10 cellular contexts compared by ENCODE assay signal in the genomic region with DNA sequence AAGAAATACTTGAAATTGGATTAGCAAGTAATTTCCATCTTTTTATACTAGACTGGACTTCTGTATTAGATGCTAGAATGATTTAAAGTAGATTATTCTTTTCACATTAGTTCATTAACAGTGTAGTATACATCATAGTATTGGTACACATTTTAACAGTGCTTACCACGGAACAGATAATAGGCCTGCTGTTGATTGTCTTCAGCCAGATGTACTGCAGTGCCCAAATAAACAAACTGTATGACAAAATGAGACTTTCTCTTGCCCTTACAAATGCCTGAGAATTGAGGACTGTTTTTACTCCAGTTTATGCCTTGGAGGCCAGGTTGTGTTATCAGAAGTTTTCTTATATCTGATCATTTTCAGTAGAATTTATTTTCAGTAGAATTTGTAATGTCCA. TPM values are rescaled to one million over a fixed set of nuclear protein-coding genes. Genes with fewer than 3 reads are reported as not detected.
DNase-seq lines count a peak whose midpoint lies in the region; ATAC-seq, FAIRE-seq and TF ChIP-seq lines count a peak whose summit lies in the region.
"Had no signal": no experiment of that assay in that cellular context is flagged by ENCODE, and none has a peak within 500 bp of the region (broad histone marks: within the 10 kb centered on the region; RNA-seq: fewer than 3 reads in every experiment).

No MANE protein-coding gene starts in this region.

- peak overlapping the region; percentile 50 for H3K27ac ChIP-seq in astrocyte (ENCODE audit: low read depth, low read length)
- H3K27ac ChIP-seq in WERI-Rb-1: no peak overlapping the region
- H3K27ac ChIP-seq: neural progenitor cell had no signal

- H3K4me3 ChIP-seq in astrocyte (ENCODE audit: insufficient read depth, low read depth, low read length) (peak overlapping the region; percentile 36), mucosa of stomach (ENCODE audit: low read length) (no peak overlapping the region), WERI-Rb-1 (ENCODE audit: low read depth, low read length) (no peak overlapping the region)
- H3K4me3 ChIP-seq: neural progenitor cell, testis had no signal

- peaks cover 5% of the 10 kb centered on the region for H4K20me1 ChIP-seq in astrocyte (ENCODE audit: insufficient read depth, low read length)

- in situ Hi-C loops in KBM-7 (cut with MboI; ENCODE audit: low pct_unique_long_range_greater_than_20kb, low sequenced_read_pairs): loop anchor here (25.0 kb wide), 1 partner anchor 108 kb away; no protein-coding TSS in a partner anchor

- peak; percentile 31 for DNase-seq in CD1c-positive myeloid dendritic cell (ENCODE audit: extremely low spot score)
- peak; percentile 44 for DNase-seq in KBM-7
- DNase-seq in astrocyte (ENCODE audit: low read depth): peak; percentile 12
- DNase-seq in omental fat pad (ENCODE audit: low spot score): no peak
- DNase-seq in islet precursor cell: no peak
- no peak for DNase-seq in WERI-Rb-1
- DNase-seq in stimulated activated CD4-positive, alpha-beta T cell treated with anti-CD3 and anti-CD28 coated beads, Interleukin-4, amount 100 ng/mL, for 24 hours: no peak
- DNase-seq: testis had no signal

- H3K4me2 ChIP-seq in astrocyte (ENCODE audit: low read length): peak overlapping the region; percentile 75
- H3K4me2 ChIP-seq: neural progenitor cell had no signal

- H3K36me3 Mint-ChIP-seq in astrocyte (ENCODE audit: low read depth, unreplicated experiment): peaks cover 6% of the 10 kb centered on the region

- no peak overlapping the region for H2AFZ ChIP-seq in astrocyte (ENCODE audit: low read depth, low read length)
- H2AFZ ChIP-seq: neural progenitor cell had no signal

- no peak overlapping the region for H3K4me3 Mint-ChIP-seq in astrocyte (ENCODE audit: unreplicated experiment)
- H3K4me3 Mint-ChIP-seq: neural progenitor cell had no signal

- no peaks in the 10 kb centered on the region for H3K27me3 Mint-ChIP-seq in astrocyte (ENCODE audit: low read depth, unreplicated experiment)

- H3K36me3 ChIP-seq in astrocyte (ENCODE audit: insufficient read depth, low read length) (no peaks in the 10 kb centered on the region), mucosa of stomach (ENCODE audit: control insufficient read depth, insufficient read depth, low read length) (peaks cover 3% of the 10 kb centered on the region), WERI-Rb-1 (peaks cover 5% of the 10 kb centered on the region)
- H3K36me3 ChIP-seq: neural progenitor cell had no signal

- no peaks in the 10 kb centered on the region for H3K9me3 ChIP-seq in astrocyte (ENCODE audit: insufficient read depth, low read depth, low read length)
- H3K9me3 ChIP-seq in mucosa of stomach (ENCODE audit: control insufficient read depth, low read length): no peaks in the 10 kb centered on the region
- H3K9me3 ChIP-seq in WERI-Rb-1 (ENCODE audit: severe bottlenecking): no peaks in the 10 kb centered on the region
- H3K9me3 ChIP-seq: testis had no signal

- peaks cover 27% of the 10 kb centered on the region for H3K4me1 Mint-ChIP-seq in astrocyte (ENCODE audit: low read depth, unreplicated experiment)
- H3K4me1 Mint-ChIP-seq: neural progenitor cell had no signal

- no peaks in the 10 kb centered on the region for H3K27me3 ChIP-seq in astrocyte (ENCODE audit: insufficient read depth, low read length)
- H3K27me3 ChIP-seq in mucosa of stomach (ENCODE audit: control insufficient read depth, insufficient read depth, low read length): no peaks in the 10 kb centered on the region
- no peaks in the 10 kb centered on the region for H3K27me3 ChIP-seq in WERI-Rb-1 (ENCODE audit: insufficient read depth, low read depth, severe bottlenecking)
- H3K27me3 ChIP-seq: neural progenitor cell, testis had no signal

- H3K9me3 Mint-ChIP-seq in astrocyte (ENCODE audit: unreplicated experiment): no peaks in the 10 kb centered on the region
- H3K9me3 Mint-ChIP-seq: neural progenitor cell had no signal

- H3K27ac Mint-ChIP-seq in astrocyte (ENCODE audit: unreplicated experiment): peak overlapping the region; percentile 66
- H3K27ac Mint-ChIP-seq: neural progenitor cell had no signal

- TF ChIP-seq CTCF in astrocyte (IDR thresholded peaks at IDR 0.05; ENCODE audit: insufficient read depth, low read depth, low read length): no peak
- TF ChIP-seq CTCF in omental fat pad (IDR thresholded peaks at IDR 0.05): no peak
- no peak for TF ChIP-seq CTCF in WERI-Rb-1 (IDR thresholded peaks at IDR 0.05; ENCODE audit: low read depth, low read length)

- H3K4me1 ChIP-seq in astrocyte (ENCODE audit: insufficient read depth, low read length) (peaks cover 16% of the 10 kb centered on the region), mucosa of stomach (ENCODE audit: control insufficient read depth, insufficient read depth, low read length) (no peaks in the 10 kb centered on the region)
- H3K4me1 ChIP-seq: testis had no signal

- peaks cover 3% of the 10 kb centered on the region for H3K79me2 ChIP-seq in astrocyte (ENCODE audit: insufficient read depth, low read length)

- no peak for FAIRE-seq in astrocyte (lab: Jason Lieb, UNC)

- no peak for ATAC-seq in omental fat pad (ENCODE audit: low FRiP score)

- peak overlapping the region; percentile 42 for H3K9ac ChIP-seq in astrocyte (ENCODE audit: low read length)
- peak overlapping the region; percentile 1 for H3K9ac ChIP-seq in mucosa of stomach (ENCODE audit: low read length)
- H3K9ac ChIP-seq: neural progenitor cell had no signal

RNA-seq across cellular contexts. Expression of a gene that starts 0.6 kb away (rescaled TPM):
- total RNA-seq in astrocyte: 1.1 TPM in 2 replicates
- total RNA-seq in omental fat pad: 10 to 100 TPM; 10.6 to 24.1 (median 18.7) TPM

RNA-seq across cellular contexts. Expression of a gene that starts 6.9 kb away (rescaled TPM):
- total RNA-seq in astrocyte (0.11 TPM in 1 of 2 replicates, not detected in the other), omental fat pad (10 to 100 TPM; 13.5 to 36.9 (median 29.6) TPM)

RNA-seq across cellular contexts. Expression of a gene that starts 23.8 kb away (rescaled TPM):
- total RNA-seq in astrocyte (not detected in 2 replicates), omental fat pad (under 1 TPM in 2 of 4 donors, not detected in 2; 0.84 TPM)
- total RNA-seq: testis had no signal

Comparison
In these comparisons a context has a peak if more than half of its experiments do, and no peak if none do; other contexts are left out.
1. DNase-seq: peak in CD1c-positive myeloid dendritic cell (single experiment), KBM-7 (single experiment) and astrocyte (single experiment); none in omental fat pad (single experiment), islet precursor cell (single experiment), WERI-Rb-1 (single experiment) and stimulated activated CD4-positive, alpha-beta T cell treated with anti-CD3 and anti-CD28 coated beads, Interleukin-4, amount 100 ng/mL, for 24 hours (single experiment).
2. RNA of a gene that starts 6.9 kb away (total RNA-seq): 13.5 to 36.9 TPM in omental fat pad; 0.11 TPM in astrocyte; every median in the first group is over 10 times any median in the second.